ENCODE assay signal across 1 cellular context in the genomic region with DNA sequence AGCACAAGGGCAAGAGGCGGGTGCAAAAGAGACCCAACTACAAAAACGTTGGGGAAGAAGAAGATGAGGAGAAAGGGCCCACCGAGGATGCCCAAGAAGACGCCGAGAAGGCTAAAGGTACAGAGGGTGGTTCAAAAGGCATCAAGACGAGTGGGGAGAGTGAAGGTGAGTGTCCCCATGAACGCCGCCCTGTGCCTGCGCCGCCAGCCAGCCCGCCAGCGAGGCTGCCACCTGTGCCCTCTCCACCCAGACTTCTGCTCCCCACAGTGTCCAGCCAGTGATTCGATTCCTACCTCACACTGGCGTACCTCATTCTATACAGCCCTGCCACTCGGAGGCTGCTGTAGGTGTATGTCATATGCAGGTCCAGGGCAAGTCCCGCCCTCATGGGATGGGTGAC.
TF ChIP-seq lines count a peak whose summit lies in the region.

No MANE protein-coding gene starts in this region.

TF ChIP-seq in HEK293, 187 proteins besides CTCF, POLR2A, EP300 and RAD21 (continued from another document):
- TF ChIP-seq, protein P1, sequence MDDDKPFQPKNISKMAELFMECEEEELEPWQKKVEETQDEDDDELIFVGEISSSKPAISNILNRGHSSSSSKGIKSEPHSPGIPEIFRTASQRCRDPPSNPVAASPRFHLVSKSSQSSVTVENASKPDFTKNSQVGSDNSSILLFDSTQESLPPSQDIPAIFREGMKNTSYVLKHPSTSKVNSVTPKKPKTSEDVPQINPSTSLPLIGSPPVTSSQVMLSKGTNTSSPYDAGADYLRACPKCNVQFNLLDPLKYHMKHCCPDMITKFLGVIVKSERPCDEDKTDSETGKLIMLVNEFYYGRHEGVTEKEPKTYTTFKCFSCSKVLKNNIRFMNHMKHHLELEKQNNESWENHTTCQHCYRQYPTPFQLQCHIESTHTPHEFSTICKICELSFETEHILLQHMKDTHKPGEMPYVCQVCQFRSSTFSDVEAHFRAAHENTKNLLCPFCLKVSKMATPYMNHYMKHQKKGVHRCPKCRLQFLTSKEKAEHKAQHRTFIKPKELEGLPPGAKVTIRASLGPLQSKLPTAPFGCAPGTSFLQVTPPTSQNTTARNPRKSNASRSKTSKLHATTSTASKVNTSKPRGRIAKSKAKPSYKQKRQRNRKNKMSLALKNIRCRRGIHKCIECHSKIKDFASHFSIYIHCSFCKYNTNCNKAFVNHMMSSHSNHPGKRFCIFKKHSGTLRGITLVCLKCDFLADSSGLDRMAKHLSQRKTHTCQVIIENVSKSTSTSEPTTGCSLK (tag by site-specific recombination; IDR thresholded peaks at IDR 0.05) = no peak
- TF ChIP-seq, protein P2, sequence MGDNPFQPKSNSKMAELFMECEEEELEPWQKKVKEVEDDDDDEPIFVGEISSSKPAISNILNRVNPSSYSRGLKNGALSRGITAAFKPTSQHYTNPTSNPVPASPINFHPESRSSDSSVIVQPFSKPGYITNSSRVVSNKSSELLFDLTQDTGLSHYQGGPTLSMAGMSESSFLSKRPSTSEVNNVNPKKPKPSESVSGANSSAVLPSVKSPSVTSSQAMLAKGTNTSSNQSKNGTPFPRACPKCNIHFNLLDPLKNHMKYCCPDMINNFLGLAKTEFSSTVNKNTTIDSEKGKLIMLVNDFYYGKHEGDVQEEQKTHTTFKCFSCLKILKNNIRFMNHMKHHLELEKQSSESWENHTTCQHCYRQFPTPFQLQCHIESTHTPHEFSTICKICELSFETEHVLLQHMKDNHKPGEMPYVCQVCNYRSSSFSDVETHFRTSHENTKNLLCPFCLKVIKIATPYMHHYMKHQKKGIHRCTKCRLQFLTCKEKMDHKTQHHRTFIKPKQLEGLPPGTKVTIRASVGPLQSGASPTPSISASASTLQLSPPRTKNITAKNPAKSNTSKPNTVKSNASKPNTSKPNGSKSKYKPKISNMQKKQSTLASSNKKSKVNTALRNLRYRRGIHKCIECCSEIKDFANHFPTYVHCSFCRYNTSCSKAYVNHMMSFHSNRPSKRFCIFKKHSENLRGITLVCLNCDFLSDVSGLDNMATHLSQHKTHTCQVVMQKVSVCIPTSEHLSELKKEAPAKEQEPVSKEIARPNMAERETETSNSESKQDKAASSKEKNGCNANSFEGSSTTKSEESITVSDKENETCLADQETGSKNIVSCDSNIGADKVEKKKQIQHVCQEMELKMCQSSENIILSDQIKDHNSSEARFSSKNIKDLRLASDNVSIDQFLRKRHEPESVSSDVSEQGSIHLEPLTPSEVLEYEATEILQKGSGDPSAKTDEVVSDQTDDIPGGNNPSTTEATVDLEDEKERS (tag by site-specific recombination; IDR thresholded peaks at IDR 0.05) = no peak
